In genomic region chrX:44569122-44569521, GRCh38 we compare ENCODE assay signal across 25 cellular contexts.
"Had no signal": no experiment of that assay in that cellular context is flagged by ENCODE, and none has a peak within 500 bp of the region (broad histone marks: within the 10 kb centered on the region; RNA-seq: fewer than 3 reads in every experiment).

No MANE protein-coding gene starts in this region.

- H3K4me1 ChIP-seq: ascending aorta, esophagus muscularis mucosa, foreskin keratinocyte, heart left ventricle, lower lobe of right lung, pancreas, psoas muscle, right atrium auricular region, spleen, tibial nerve had no signal

- ATAC-seq: foreskin keratinocyte; heart left ventricle; left lobe of liver; lower lobe of right lung; naive thymus-derived CD8-positive, alpha-beta T cell; pancreas; psoas muscle had no signal

- H3K4me1 Mint-ChIP-seq: activated naive CD8-positive, alpha-beta T cell treated with anti-CD3 and anti-CD28 coated beads for 36 hours; naive thymus-derived CD8-positive, alpha-beta T cell; neural crest cell had no signal

- H3K36me3 ChIP-seq: ascending aorta, esophagus muscularis mucosa, heart left ventricle, lower lobe of right lung, pancreas, right atrium auricular region, spleen, tibial nerve had no signal

- H3K27ac ChIP-seq: ascending aorta, esophagus muscularis mucosa, foreskin keratinocyte, heart left ventricle, lower lobe of right lung, pancreas, psoas muscle, right atrium auricular region, spleen, tibial nerve, VCaP had no signal

- H3K27me3 Mint-ChIP-seq: activated naive CD8-positive, alpha-beta T cell treated with anti-CD3 and anti-CD28 coated beads for 36 hours; naive thymus-derived CD8-positive, alpha-beta T cell had no signal

- H3K4me3 ChIP-seq: ascending aorta, esophagus muscularis mucosa, heart left ventricle, lower lobe of right lung, pancreas, psoas muscle, right atrium auricular region, spleen, tibial nerve had no signal

- H3K9me3 ChIP-seq: lower lobe of right lung, pancreas had no signal

- H3K27ac Mint-ChIP-seq: activated naive CD4-positive, alpha-beta T cell treated with anti-CD3 and anti-CD28 coated beads for 36 hours; activated naive CD8-positive, alpha-beta T cell treated with anti-CD3 and anti-CD28 coated beads for 36 hours; naive thymus-derived CD8-positive, alpha-beta T cell had no signal

- H3K4me3 Mint-ChIP-seq: activated naive CD4-positive, alpha-beta T cell treated with anti-CD3 and anti-CD28 coated beads for 36 hours; activated naive CD8-positive, alpha-beta T cell treated with anti-CD3 and anti-CD28 coated beads for 36 hours; naive thymus-derived CD8-positive, alpha-beta T cell; neural crest cell had no signal

- DNase-seq: activated CD4-positive, alpha-beta T cell treated with anti-CD3 and anti-CD28 coated beads for 4 hours; activated CD4-positive, alpha-beta T cell treated with anti-CD3 and anti-CD28 coated beads, Interleukin-2, amount 50 U/mL, for 4 hours; activated effector memory CD4-positive, alpha-beta T cell treated with Interleukin-2 at 50 U/mL for 16 hours; activated naive CD4-positive, alpha-beta T cell treated with anti-CD3 and anti-CD28 coated beads for 36 hours; activated naive CD8-positive, alpha-beta T cell treated with anti-CD3 and anti-CD28 coated beads for 36 hours; central memory CD4-positive, alpha-beta T cell; foreskin keratinocyte; heart left ventricle; hypothalamus; lower lobe of right lung; mesenchymal stem cell; naive thymus-derived CD8-positive, alpha-beta T cell; nucleus accumbens; pancreas; psoas muscle; spleen; stimulated activated naive CD4-positive, alpha-beta T cell treated with Interleukin-2 at 50 U/mL for 16 hours; T-helper 9 cell had no signal

- H3K27me3 ChIP-seq: ascending aorta, esophagus muscularis mucosa, foreskin keratinocyte, right atrium auricular region, spleen, tibial nerve had no signal
